2 cellular contexts compared by ENCODE assay signal in the genomic region with DNA sequence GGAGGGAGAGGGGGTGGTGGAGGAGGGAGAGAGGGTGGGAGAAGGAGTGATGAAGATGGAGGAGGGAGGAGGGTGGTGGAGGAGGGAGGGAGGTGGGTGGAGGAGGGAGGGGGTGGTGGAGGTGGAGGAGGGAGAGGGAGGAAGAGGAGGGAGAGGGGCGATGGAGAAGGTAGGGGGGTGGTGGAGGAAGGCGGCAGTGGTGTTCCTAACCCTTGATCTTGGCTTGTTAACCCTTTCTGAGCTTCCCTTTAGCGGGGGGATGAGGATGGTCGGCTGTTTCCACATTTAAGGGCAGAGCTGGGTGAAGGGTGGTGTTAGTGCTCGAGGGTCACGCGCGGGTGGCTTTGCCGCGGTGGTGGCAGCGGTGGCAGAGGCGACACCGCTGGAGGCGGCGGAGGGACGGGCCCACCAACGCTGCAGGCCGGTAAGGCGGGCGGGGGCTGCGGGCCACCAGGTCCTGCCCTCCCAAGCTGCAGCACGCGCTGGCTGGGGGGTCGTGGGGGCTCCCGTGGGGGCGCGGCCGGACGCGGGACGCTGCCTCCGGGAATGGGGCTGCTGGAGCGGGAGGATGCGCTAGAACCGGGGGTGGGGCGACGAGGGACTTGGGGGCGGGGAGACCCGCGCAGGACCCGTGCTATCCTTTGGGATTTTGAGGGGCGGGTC.
A peak's percentile ranks its signal among the peaks of the same experiment; 100 is the strongest.
TF ChIP-seq lines count a peak whose summit lies in the region.

No MANE protein-coding gene starts in this region.

TF ChIP-seq in IMR-90, 13 proteins besides CTCF, POLR2A, EP300 and RAD21:
- TF ChIP-seq BHLHE40 (IDR thresholded peaks at IDR 0.05; ENCODE audit: low read depth, low read length) (no peak), MAFK (IDR thresholded peaks at IDR 0.05; ENCODE audit: low read depth, low read length) (no peak), FOS (IDR thresholded peaks at IDR 0.05; ENCODE audit: low read depth, low read length) (no peak), NFE2L2 (IDR thresholded peaks at IDR 0.05; ENCODE audit: low read depth, low read length) (no peak), SMC3 (IDR thresholded peaks at IDR 0.05; ENCODE audit: low read depth, low read length) (no peak), RCOR1 (IDR thresholded peaks at IDR 0.05; ENCODE audit: insufficient replicate concordance, low read length) (no peak), RFX5 (IDR thresholded peaks at IDR 0.05; ENCODE audit: low read depth, low read length) (no peak), ELK1 (IDR thresholded peaks at IDR 0.05; ENCODE audit: borderline replicate concordance, low read depth, low read length) (no peak), MAZ (IDR thresholded peaks at IDR 0.05; ENCODE audit: borderline replicate concordance, low read depth, low read length) (no peak), CHD1 (IDR thresholded peaks at IDR 0.05; ENCODE audit: low read depth, low read length) (no peak)
- TF ChIP-seq, protein P1, sequence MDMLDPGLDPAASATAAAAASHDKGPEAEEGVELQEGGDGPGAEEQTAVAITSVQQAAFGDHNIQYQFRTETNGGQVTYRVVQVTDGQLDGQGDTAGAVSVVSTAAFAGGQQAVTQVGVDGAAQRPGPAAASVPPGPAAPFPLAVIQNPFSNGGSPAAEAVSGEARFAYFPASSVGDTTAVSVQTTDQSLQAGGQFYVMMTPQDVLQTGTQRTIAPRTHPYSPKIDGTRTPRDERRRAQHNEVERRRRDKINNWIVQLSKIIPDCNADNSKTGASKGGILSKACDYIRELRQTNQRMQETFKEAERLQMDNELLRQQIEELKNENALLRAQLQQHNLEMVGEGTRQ (IDR thresholded peaks at IDR 0.05; ENCODE audit: low read depth, low read length): no peak

TF ChIP-seq in H1, 55 proteins besides CTCF, POLR2A, EP300 and RAD21:
- TF ChIP-seq ZNF274 (IDR thresholded peaks at IDR 0.05; ENCODE audit: borderline replicate concordance, extremely low read depth, low read length) (no peak), MAFK (IDR thresholded peaks at IDR 0.05; ENCODE audit: low read depth, low read length) (no peak), KDM4A (IDR thresholded peaks at IDR 0.05; ENCODE audit: low read depth, low read length, severe bottlenecking) (peak; percentile 49)
